29 cellular contexts compared by ENCODE assay signal in the genomic region with DNA sequence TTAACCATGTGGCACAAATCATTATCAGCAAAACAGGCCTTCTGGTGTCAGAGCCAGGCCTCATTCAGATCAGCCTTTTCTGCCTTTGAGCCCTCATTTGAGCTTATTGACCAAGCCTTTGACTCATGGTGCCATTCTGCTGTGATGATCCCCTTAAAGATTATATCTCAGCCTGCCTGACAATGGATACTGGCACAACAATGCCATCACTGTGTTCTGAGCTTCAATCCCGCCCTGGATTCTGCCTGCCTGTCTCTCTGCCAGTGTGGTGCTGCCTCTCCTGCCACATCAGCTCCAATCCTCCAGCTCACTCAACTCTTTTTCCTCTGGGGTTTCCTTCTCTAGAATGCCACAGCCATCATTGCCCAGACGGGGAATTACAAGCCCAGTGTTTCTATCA. TPM values are rescaled to one million over a fixed set of nuclear protein-coding genes. Genes with fewer than 3 reads are reported as not detected.
A peak's percentile ranks its signal among the peaks of the same experiment; 100 is the strongest.
DNase-seq lines count a peak whose midpoint lies in the region; ATAC-seq, FAIRE-seq and TF ChIP-seq lines count a peak whose summit lies in the region.
"Had no signal": no experiment of that assay in that cellular context is flagged by ENCODE, and none has a peak within 500 bp of the region (broad histone marks: within the 10 kb centered on the region; RNA-seq: fewer than 3 reads in every experiment).

No MANE protein-coding gene starts in this region.

- H3K4me1 ChIP-seq in heart left ventricle: peaks cover 0 to 6% (median 0%) of the 10 kb centered on the region in 12 donors
- H3K4me1 ChIP-seq: esophagus muscularis mucosa, heart right ventricle, SJCRH30, upper lobe of right lung had no signal

- H3K27me3 ChIP-seq in bronchial epithelial cell (ENCODE audit: control insufficient read depth, insufficient read depth, low read length) (no peaks in the 10 kb centered on the region), heart left ventricle (no peaks in the 10 kb centered on the region)
- H3K27me3 ChIP-seq: esophagus muscularis mucosa, heart right ventricle, SJCRH30, upper lobe of right lung had no signal

- peak; percentile 82 for FAIRE-seq in bronchial epithelial cell (lab: Jason Lieb, UNC)
- FAIRE-seq: A204.1, GM18507, H54, HTR-8/SVneo had no signal

- intact Hi-C loops in heart left ventricle (cut with DNase I): loop anchor here in 6 of 10 donors (5.0 to 10.0 kb wide), 3 partner anchors 370 to 660 kb away; no protein-coding TSS in a partner anchor

- no peaks in the 10 kb centered on the region for H3K27me3 Mint-ChIP-seq in activated naive CD8-positive, alpha-beta T cell treated with anti-CD3 and anti-CD28 coated beads for 36 hours
- H3K27me3 Mint-ChIP-seq: activated CD4-positive, alpha-beta T cell treated with anti-CD3 and anti-CD28 coated beads, Interleukin-2, amount 10 ng/mL, durations not matched to agents 24 days and 14 days; activated naive CD8-positive, alpha-beta T cell; CD4-positive, alpha-beta T cell; progenitor cell of endocrine pancreas had no signal

- DNase-seq in C1 segment of cervical spinal cord (lab: John Stamatoyannopoulos, UW) (peak in 11 of 14 donors; percentile 5 to 47 (median 32)), bronchial epithelial cell (ENCODE audit: low read depth) (no peak), islet precursor cell (peak; percentile 68), putamen (ENCODE audit: low spot score) (peak; percentile 67), heart left ventricle (no peak)
- DNase-seq in activated naive CD8-positive, alpha-beta T cell treated with anti-CD3 and anti-CD28 coated beads for 36 hours: no peak
- DNase-seq: activated CD4-positive, alpha-beta T cell treated with anti-CD3 and anti-CD28 coated beads, Interleukin-2, amount 10 ng/mL, durations not matched to agents 24 days and 14 days; activated effector memory CD4-positive, alpha-beta T cell treated with Interleukin-2 at 50 U/mL for 16 hours; activated T-cell treated with anti-CD3 and anti-CD28 coated beads, Interleukin-2, amount 50 U/mL, for 1 hour; CD4-positive, alpha-beta T cell; central memory CD4-positive, alpha-beta T cell; foreskin fibroblast; heart right ventricle; left colon; NCI-H146; NCI-H2107; SJCRH30; stimulated activated CD4-positive, alpha-beta T cell treated with anti-CD3 and anti-CD28 coated beads, Interleukin-15, amount 100 ng/mL, for 24 hours; stimulated activated CD4-positive, alpha-beta T cell treated with anti-CD3 and anti-CD28 coated beads, Interleukin-4, amount 100 ng/mL, for 4 hours; upper lobe of right lung had no signal

- no peaks in the 10 kb centered on the region for H3K9me3 ChIP-seq in heart left ventricle
- H3K9me3 ChIP-seq: esophagus muscularis mucosa, heart right ventricle, SJCRH30, upper lobe of right lung had no signal

- no peak for ATAC-seq in HG03045 (IDR thresholded peaks at IDR 0.05; ENCODE audit: unreplicated experiment)
- no peak for ATAC-seq in GM21717 (IDR thresholded peaks at IDR 0.05; ENCODE audit: unreplicated experiment)
- no peak for ATAC-seq in heart left ventricle
- ATAC-seq: heart right ventricle, left colon, upper lobe of right lung had no signal

- TF ChIP-seq CTCF in bronchial epithelial cell (IDR thresholded peaks at IDR 0.05; ENCODE audit: insufficient read depth, low read length, severe bottlenecking): no peak
- TF ChIP-seq CTCF in heart left ventricle (IDR thresholded peaks at IDR 0.05): no peak

- 83 to 91% (median 87%) methylated on average over 2 of the region's 2 CpGs for WGBS in heart left ventricle, 4 donors

- H3K27ac Mint-ChIP-seq in activated naive CD8-positive, alpha-beta T cell treated with anti-CD3 and anti-CD28 coated beads for 36 hours: no peak overlapping the region
- H3K27ac Mint-ChIP-seq: activated CD4-positive, alpha-beta T cell treated with anti-CD3 and anti-CD28 coated beads, Interleukin-2, amount 10 ng/mL, durations not matched to agents 24 days and 14 days; activated naive CD8-positive, alpha-beta T cell; CD4-positive, alpha-beta T cell; progenitor cell of endocrine pancreas had no signal

- no peaks in the 10 kb centered on the region for H3K36me3 ChIP-seq in bronchial epithelial cell (ENCODE audit: control insufficient read depth, insufficient read depth, low read length)
- no peaks in the 10 kb centered on the region for H3K36me3 ChIP-seq in heart left ventricle
- H3K36me3 ChIP-seq: esophagus muscularis mucosa, heart right ventricle, SJCRH30, upper lobe of right lung had no signal

- no peak overlapping the region for H3K4me3 ChIP-seq in bronchial epithelial cell (ENCODE audit: low read depth, low read length)
- H3K4me3 ChIP-seq in heart left ventricle: no peak overlapping the region
- H3K4me3 ChIP-seq: esophagus muscularis mucosa, heart right ventricle, SJCRH30, upper lobe of right lung had no signal

- no peaks in the 10 kb centered on the region for H3K4me1 Mint-ChIP-seq in activated naive CD8-positive, alpha-beta T cell treated with anti-CD3 and anti-CD28 coated beads for 36 hours
- H3K4me1 Mint-ChIP-seq: activated CD4-positive, alpha-beta T cell treated with anti-CD3 and anti-CD28 coated beads, Interleukin-2, amount 10 ng/mL, durations not matched to agents 24 days and 14 days had no signal

- H3K36me3 Mint-ChIP-seq in activated naive CD8-positive, alpha-beta T cell treated with anti-CD3 and anti-CD28 coated beads for 36 hours: no peaks in the 10 kb centered on the region
- H3K36me3 Mint-ChIP-seq: activated naive CD8-positive, alpha-beta T cell had no signal

- H3K9me3 Mint-ChIP-seq in activated naive CD8-positive, alpha-beta T cell treated with anti-CD3 and anti-CD28 coated beads for 36 hours: no peaks in the 10 kb centered on the region
- H3K9me3 Mint-ChIP-seq: activated CD4-positive, alpha-beta T cell treated with anti-CD3 and anti-CD28 coated beads, Interleukin-2, amount 10 ng/mL, durations not matched to agents 24 days and 14 days; CD4-positive, alpha-beta T cell had no signal

- no peak overlapping the region for H3K4me3 Mint-ChIP-seq in activated naive CD8-positive, alpha-beta T cell treated with anti-CD3 and anti-CD28 coated beads for 36 hours
- H3K4me3 Mint-ChIP-seq: activated CD4-positive, alpha-beta T cell treated with anti-CD3 and anti-CD28 coated beads, Interleukin-2, amount 10 ng/mL, durations not matched to agents 24 days and 14 days; activated naive CD8-positive, alpha-beta T cell; CD4-positive, alpha-beta T cell had no signal

- TF ChIP-seq POLR2A in heart left ventricle (IDR thresholded peaks at IDR 0.05): no peak

- no peak overlapping the region for H3K27ac ChIP-seq in heart left ventricle
- H3K27ac ChIP-seq: esophagus muscularis mucosa, heart right ventricle, SJCRH30, upper lobe of right lung had no signal

RNA-seq across cellular contexts. Expression of gene SRI, which starts 52.6 kb away (rescaled TPM):
- total RNA-seq in bronchial epithelial cell (106 and 114 TPM in 2 replicates), heart left ventricle (10 to 100 TPM; 48.9 to 88.5 (median 69.4) TPM)
- total RNA-seq in activated naive CD8-positive, alpha-beta T cell treated with anti-CD3 and anti-CD28 coated beads for 36 hours: 100 to 1,000 TPM; 201 to 206 TPM
- 10 to 100 TPM; 25.9 to 66.7 TPM for polyA plus RNA-seq in heart left ventricle

Comparison
In these comparisons a context has a peak if more than half of its experiments do, and no peak if none do; other contexts are left out.
1. DNase-seq: peak in C1 segment of cervical spinal cord (11 of 14), islet precursor cell (single experiment) and putamen (single experiment); none in bronchial epithelial cell (single experiment), activated naive CD8-positive, alpha-beta T cell treated with anti-CD3 and anti-CD28 coated beads for 36 hours (single experiment) and heart left ventricle (0 of 5).